ENCODE assay signal across 9 cellular contexts in genomic region chr1:9009438-9010366, GRCh38. TPM values are rescaled to one million over a fixed set of nuclear protein-coding genes. Genes with fewer than 3 reads are reported as not detected.
A peak's percentile ranks its signal among the peaks of the same experiment; 100 is the strongest.
DNase-seq lines count a peak whose midpoint lies in the region; ATAC-seq lines count a peak whose summit lies in the region.
"Had no signal": no experiment of that assay in that cellular context is flagged by ENCODE, and none has a peak within 500 bp of the region (broad histone marks: within the 10 kb centered on the region; RNA-seq: fewer than 3 reads in every experiment).

No MANE protein-coding gene starts in this region.

- H3K9me3 ChIP-seq in HUES6 (ENCODE audit: control insufficient read depth, insufficient read depth, low read depth, low read length) (no peaks in the 10 kb centered on the region), iPS-18a (ENCODE audit: control insufficient read depth, low read depth, low read length) (no peaks in the 10 kb centered on the region)
- H3K9me3 ChIP-seq in effector memory CD4-positive, alpha-beta T cell (ENCODE audit: control insufficient read depth, low read length) = no peaks in the 10 kb centered on the region
- H3K9me3 ChIP-seq: SJSA1 had no signal

- H3K27me3 ChIP-seq in HUES6 (ENCODE audit: control insufficient read depth, insufficient read depth, low read length) (0 out of 2 replicates have a peak, but pooled peaks cover 2% of the 10 kb centered on the region), iPS-18a (ENCODE audit: control insufficient read depth, insufficient read depth, low read length) (peaks cover 1% of the 10 kb centered on the region)
- H3K27me3 ChIP-seq in effector memory CD4-positive, alpha-beta T cell (replicated peaks; ENCODE audit: control insufficient read depth, insufficient read depth, low read length, poor library complexity, severe bottlenecking) = no peaks in the 10 kb centered on the region
- H3K27me3 ChIP-seq: SJSA1 had no signal

- H3K27ac ChIP-seq in HUES6 (ENCODE audit: low read depth, low read length) (peak overlapping the region; percentile 73), iPS-18a (ENCODE audit: low read length) (peak overlapping the region; percentile 63)
- H3K27ac ChIP-seq in effector memory CD4-positive, alpha-beta T cell (ENCODE audit: insufficient read depth, low read length, poor library complexity, severe bottlenecking) = no peak overlapping the region
- H3K27ac ChIP-seq: SJSA1 had no signal

- H3K9me3 Mint-ChIP-seq in activated T-cell treated with anti-CD3 and anti-CD28 coated beads, Interleukin-2, amount 50 U/mL, for 72 hours = no peaks in the 10 kb centered on the region
- H3K9me3 Mint-ChIP-seq in immature natural killer cell = no peaks in the 10 kb centered on the region

- no peaks in the 10 kb centered on the region for H3K36me3 Mint-ChIP-seq in activated T-cell treated with anti-CD3 and anti-CD28 coated beads, Interleukin-2, amount 50 U/mL, for 72 hours (ENCODE audit: insufficient read depth in 2 of 2)
- no peaks in the 10 kb centered on the region for H3K36me3 Mint-ChIP-seq in immature natural killer cell

- H3K36me3 ChIP-seq in HUES6 (ENCODE audit: control insufficient read depth, insufficient read depth, low read length) (no peaks in the 10 kb centered on the region), iPS-18a (ENCODE audit: control insufficient read depth, low read depth, low read length) (no peaks in the 10 kb centered on the region)
- no peaks in the 10 kb centered on the region for H3K36me3 ChIP-seq in effector memory CD4-positive, alpha-beta T cell (ENCODE audit: control insufficient read depth, insufficient read depth, low read length)
- H3K36me3 ChIP-seq: SJSA1 had no signal

- DNase-seq in Daoy (ENCODE audit: low read depth) (peak; percentile 69), immature natural killer cell (no peak)
- DNase-seq in activated T-cell treated with anti-CD3 and anti-CD28 coated beads, Interleukin-2, amount 50 U/mL, for 72 hours = peak; percentile 20 to 36
- no peak for DNase-seq in effector memory CD4-positive, alpha-beta T cell

- H3K27me3 Mint-ChIP-seq in activated T-cell treated with anti-CD3 and anti-CD28 coated beads, Interleukin-2, amount 50 U/mL, for 72 hours (ENCODE audit: low read depth) = no peaks in the 10 kb centered on the region
- peaks cover 2 to 7% (median 4%) of the 10 kb centered on the region in 3 donors for H3K27me3 Mint-ChIP-seq in immature natural killer cell (ENCODE audit: low read depth in 3 of 3)

- H3K4me3 ChIP-seq in HUES6 (ENCODE audit: low read depth, low read length) (peak overlapping the region; percentile 15; the same call in 1 of the 2 replicates), iPS-18a (ENCODE audit: low read length) (no peak overlapping the region)
- no peak overlapping the region for H3K4me3 ChIP-seq in effector memory CD4-positive, alpha-beta T cell (ENCODE audit: insufficient read depth, low read depth, low read length, poor library complexity, severe bottlenecking)
- H3K4me3 ChIP-seq: SJSA1 had no signal

- peaks cover 10% of the 10 kb centered on the region for H3K4me1 Mint-ChIP-seq in activated T-cell treated with anti-CD3 and anti-CD28 coated beads, Interleukin-2, amount 50 U/mL, for 72 hours (ENCODE audit: low read depth)
- H3K4me1 Mint-ChIP-seq in immature natural killer cell = peaks cover 0 to 3% of the 10 kb centered on the region in 2 donors

- H3K4me3 Mint-ChIP-seq in activated T-cell treated with anti-CD3 and anti-CD28 coated beads, Interleukin-2, amount 50 U/mL, for 72 hours = no peak overlapping the region
- H3K4me3 Mint-ChIP-seq in immature natural killer cell = no peak overlapping the region

- H3K4me1 ChIP-seq in HUES6 (ENCODE audit: control insufficient read depth, insufficient read depth, low read length) (peaks cover 3% of the 10 kb centered on the region), iPS-18a (ENCODE audit: control insufficient read depth, low read depth, low read length) (no peaks in the 10 kb centered on the region)
- no peaks in the 10 kb centered on the region for H3K4me1 ChIP-seq in effector memory CD4-positive, alpha-beta T cell (ENCODE audit: control insufficient read depth, insufficient read depth, low read length, poor library complexity, severe bottlenecking)

- peak in 1 of 2 donors; percentile 45 for ATAC-seq in activated T-cell treated with anti-CD3 and anti-CD28 coated beads, Interleukin-2, amount 50 U/mL, for 72 hours (replicated peaks in 1 of 2)
- ATAC-seq in GM21576 (IDR thresholded peaks at IDR 0.05; ENCODE audit: unreplicated experiment) (no peak), GM19328 (IDR thresholded peaks at IDR 0.05; ENCODE audit: unreplicated experiment) (no peak)

- no peak overlapping the region for H3K27ac Mint-ChIP-seq in activated T-cell treated with anti-CD3 and anti-CD28 coated beads, Interleukin-2, amount 50 U/mL, for 72 hours
- no peak overlapping the region for H3K27ac Mint-ChIP-seq in immature natural killer cell

- H3K9ac ChIP-seq in HUES6 (ENCODE audit: low read length) (peak overlapping the region; percentile 83), iPS-18a (ENCODE audit: low read length) (peak overlapping the region; percentile 33)

RNA-seq across cellular contexts. Expression of gene SLC2A7, which starts 16.5 kb away (rescaled TPM):
- total RNA-seq in Daoy (2014; rRNA removed; shearing (Covaris generic)) = not detected in 2 replicates
- under 1 TPM in 1 of 2 donors, not detected in 1; 0.22 TPM for total RNA-seq in activated T-cell treated with anti-CD3 and anti-CD28 coated beads, Interleukin-2, amount 50 U/mL, for 72 hours
- polyA plus RNA-seq in immature natural killer cell = not detected
- total RNA-seq: SJSA1 had no signal

RNA-seq across cellular contexts. Expression of gene SLC2A5, which starts 59.7 kb away (rescaled TPM):
- total RNA-seq in Daoy (2014; rRNA removed; shearing (Covaris generic)) = not detected in 2 replicates
- total RNA-seq in activated T-cell treated with anti-CD3 and anti-CD28 coated beads, Interleukin-2, amount 50 U/mL, for 72 hours = not detected
- polyA plus RNA-seq in immature natural killer cell = under 1 TPM in 1 of 3 donors, not detected in 2; 0.07 TPM
- total RNA-seq: SJSA1 had no signal

Comparison
In these comparisons a context has a peak if more than half of its experiments do, and no peak if none do; other contexts are left out.
1. DNase-seq: peak in Daoy (single experiment) and activated T-cell treated with anti-CD3 and anti-CD28 coated beads, Interleukin-2, amount 50 U/mL, for 72 hours (2 of 2); none in immature natural killer cell (0 of 3) and effector memory CD4-positive, alpha-beta T cell (0 of 3).